Comparison of ENCODE assay signal across 11 cellular contexts in genomic region chr10:11074536-11075267, GRCh38. TPM values are rescaled to one million over a fixed set of nuclear protein-coding genes. Genes with fewer than 3 reads are reported as not detected.
A peak's percentile ranks its signal among the peaks of the same experiment; 100 is the strongest.
DNase-seq lines count a peak whose midpoint lies in the region; ATAC-seq and TF ChIP-seq lines count a peak whose summit lies in the region.
"Had no signal": no experiment of that assay in that cellular context is flagged by ENCODE, and none has a peak within 500 bp of the region (broad histone marks: within the 10 kb centered on the region; RNA-seq: fewer than 3 reads in every experiment).

No MANE protein-coding gene starts in this region.

- H3K27me3 Mint-ChIP-seq in HFFc6 (ENCODE audit: insufficient read depth), result no peaks in the 10 kb centered on the region; the same call in 1 of the 2 replicates
- peaks cover 22% of the 10 kb centered on the region for H3K27me3 Mint-ChIP-seq in activated T-cell treated with anti-CD3 and anti-CD28 coated beads, Interleukin-2, amount 50 U/mL, for 72 hours (ENCODE audit: low read depth)

- H3K4me1 Mint-ChIP-seq in HFFc6 (ENCODE audit: low read depth), result no peaks in the 10 kb centered on the region
- peaks cover 11% of the 10 kb centered on the region for H3K4me1 Mint-ChIP-seq in activated T-cell treated with anti-CD3 and anti-CD28 coated beads, Interleukin-2, amount 50 U/mL, for 72 hours (ENCODE audit: low read depth)
- H3K4me1 Mint-ChIP-seq: memory B cell had no signal

- H3K4me3 ChIP-seq in GM06990 (replicated peaks; ENCODE audit: low read depth, low read length), result no peak overlapping the region

- H3K27me3 ChIP-seq in GM06990 (replicated peaks; ENCODE audit: control insufficient read depth, insufficient read depth, low read length), result no peaks in the 10 kb centered on the region

- H3K36me3 Mint-ChIP-seq in HFFc6 (ENCODE audit: low read depth), result no peaks in the 10 kb centered on the region
- no peaks in the 10 kb centered on the region for H3K36me3 Mint-ChIP-seq in activated T-cell treated with anti-CD3 and anti-CD28 coated beads, Interleukin-2, amount 50 U/mL, for 72 hours (ENCODE audit: insufficient read depth in 2 of 2)
- H3K36me3 Mint-ChIP-seq: memory B cell had no signal

- ATAC-seq in GM19025 (IDR thresholded peaks at IDR 0.05; ENCODE audit: low read depth, unreplicated experiment) (peak; percentile 70), GM21786 (IDR thresholded peaks at IDR 0.05; ENCODE audit: unreplicated experiment) (peak; percentile 64), HG03196 (IDR thresholded peaks at IDR 0.05; ENCODE audit: unreplicated experiment) (peak; percentile 76)
- no peak for ATAC-seq in activated T-cell treated with anti-CD3 and anti-CD28 coated beads, Interleukin-2, amount 50 U/mL, for 72 hours (replicated peaks in 1 of 2)

- H3K27ac Mint-ChIP-seq in HFFc6, result no peak overlapping the region
- no peak overlapping the region for H3K27ac Mint-ChIP-seq in activated T-cell treated with anti-CD3 and anti-CD28 coated beads, Interleukin-2, amount 50 U/mL, for 72 hours
- H3K27ac Mint-ChIP-seq: memory B cell had no signal

- peaks cover 5% of the 10 kb centered on the region; the same call in 1 of the 2 replicates for H3K9me3 Mint-ChIP-seq in HFFc6
- no peaks in the 10 kb centered on the region for H3K9me3 Mint-ChIP-seq in activated T-cell treated with anti-CD3 and anti-CD28 coated beads, Interleukin-2, amount 50 U/mL, for 72 hours
- H3K9me3 Mint-ChIP-seq: memory B cell had no signal

- H3K4me3 Mint-ChIP-seq in HFFc6, result no peak overlapping the region
- no peak overlapping the region for H3K4me3 Mint-ChIP-seq in activated T-cell treated with anti-CD3 and anti-CD28 coated beads, Interleukin-2, amount 50 U/mL, for 72 hours
- H3K4me3 Mint-ChIP-seq: memory B cell had no signal

- TF ChIP-seq CTCF in GM06990 (IDR thresholded peaks at IDR 0.05; ENCODE audit: insufficient read depth, low read length, poor library complexity, severe bottlenecking) (no peak), HFFc6 (IDR thresholded peaks at IDR 0.05) (no peak)

- no peaks in the 10 kb centered on the region for H3K36me3 ChIP-seq in GM06990 (ENCODE audit: control insufficient read depth, insufficient read depth, low read length)

- DNase-seq in GM06990 (ENCODE audit: extremely low read depth, insufficient read length) (peak; percentile 34), DMS53 treated with DMSO at 0.1 percent for 48 hours (lab: John Stamatoyannopoulos, UW; ENCODE audit: unreplicated experiment) (no peak), HFFc6 (no peak), putamen (ENCODE audit: low spot score) (no peak)
- no peak for DNase-seq in activated T-cell treated with anti-CD3 and anti-CD28 coated beads, Interleukin-2, amount 50 U/mL, for 72 hours
- DNase-seq: NCI-H2171 treated with DMSO at 0.1 percent for 48 hours, T-helper 9 cell had no signal

RNA-seq across cellular contexts. Expression of gene CELF2, which starts 57.0 kb away (rescaled TPM):
- total RNA-seq in HFFc6 (2021; fragmentation: NEBNext Ultra II Directional; extraction: Animal tissue kit (Norgen Biotek cat#: 25700)), result 1 to 10 TPM; 2.7 to 5.2 (median 3.5) TPM
- total RNA-seq in activated T-cell treated with anti-CD3 and anti-CD28 coated beads, Interleukin-2, amount 50 U/mL, for 72 hours, result 100 to 1,000 TPM; 116 to 124 TPM

Comparison
In these comparisons a context has a peak if more than half of its experiments do, and no peak if none do; other contexts are left out.
1. ATAC-seq: peak in GM19025 (single experiment), GM21786 (single experiment) and HG03196 (single experiment); none in activated T-cell treated with anti-CD3 and anti-CD28 coated beads, Interleukin-2, amount 50 U/mL, for 72 hours (0 of 2).
2. RNA of gene CELF2, which starts 57.0 kb away (total RNA-seq): 116 to 124 TPM in activated T-cell treated with anti-CD3 and anti-CD28 coated beads, Interleukin-2, amount 50 U/mL, for 72 hours; 2.7 to 5.2 TPM in HFFc6; every median in the first group is over 10 times any median in the second.